24 cellular contexts compared by ENCODE assay signal in genomic region chr5:71859515-71859914, GRCh38.
"Had no signal": no experiment of that assay in that cellular context is flagged by ENCODE, and none has a peak within 500 bp of the region (broad histone marks: within the 10 kb centered on the region; RNA-seq: fewer than 3 reads in every experiment).

No MANE protein-coding gene starts in this region.

- H3K79me2 ChIP-seq: hepatocyte, parathyroid adenoma had no signal

- H3K27ac ChIP-seq: hepatocyte, neural progenitor cell, neutrophil, parathyroid adenoma, psoas muscle, right lobe of liver, tibial nerve, uterus had no signal

- H3K9me3 ChIP-seq: neutrophil, right lobe of liver, uterus had no signal

- DNase-seq: islet precursor cell; naive B cell; natural killer cell; nephron progenitor cell; occipital lobe; psoas muscle; right lobe of liver; stimulated activated CD4-positive, alpha-beta T cell treated with anti-CD3 and anti-CD28 coated beads, Interleukin-1b, Interleukin-23, amount 100 ng/mL, for 48 hours; stimulated activated CD4-positive, alpha-beta T cell treated with anti-CD3 and anti-CD28 coated beads, Interleukin-2, amount 100 ng/mL, for 48 hours; stimulated activated CD4-positive, alpha-beta T cell treated with anti-CD3 and anti-CD28 coated beads, Interleukin-4, amount 100 ng/mL, for 4 hours; stimulated activated CD8-positive, alpha-beta memory T cell treated with anti-CD3 and anti-CD28 coated beads, Interleukin-4, amount 100 ng/mL, for 48 hours; stimulated activated naive CD4-positive, alpha-beta T cell treated with Interleukin-2 at 50 U/mL for 16 hours; stimulated activated naive CD8-positive, alpha-beta T cell treated with anti-CD3 and anti-CD28 coated beads, Interleukin-15, amount 100 ng/mL, for 72 hours; substantia nigra; uterus had no signal

- H3K9ac ChIP-seq: neural progenitor cell, parathyroid adenoma had no signal

- ATAC-seq: left lobe of liver; natural killer cell; psoas muscle; right lobe of liver; stimulated activated memory B cell treated with anti-CD40 and anti-IgM and Interleukin-4, amounts not matched to agents 10 μg/mL and 1 μg/mL and 100 μg/mL, for 72 hours; stimulated activated naive CD8-positive, alpha-beta T cell treated with anti-CD3 and anti-CD28 coated beads, Interleukin-15, amount 100 ng/mL, for 72 hours had no signal

- H3K4me1 ChIP-seq: parathyroid adenoma, psoas muscle, right lobe of liver, tibial nerve, uterus had no signal

- H3K27me3 ChIP-seq: hepatocyte, neural progenitor cell, neutrophil, right lobe of liver, tibial nerve, uterus had no signal

- H3K4me2 ChIP-seq: hepatocyte, neural progenitor cell, smooth muscle cell had no signal

- H3K36me3 ChIP-seq: neural progenitor cell, neutrophil, right lobe of liver, tibial nerve, uterus had no signal

- H2AFZ ChIP-seq: hepatocyte, neural progenitor cell, parathyroid adenoma had no signal

- H3K4me3 ChIP-seq: hepatocyte, lung, neural progenitor cell, psoas muscle, right lobe of liver, smooth muscle cell, tibial nerve, uterus had no signal
